ENCODE assay signal across 1 cellular context in the genomic region with DNA sequence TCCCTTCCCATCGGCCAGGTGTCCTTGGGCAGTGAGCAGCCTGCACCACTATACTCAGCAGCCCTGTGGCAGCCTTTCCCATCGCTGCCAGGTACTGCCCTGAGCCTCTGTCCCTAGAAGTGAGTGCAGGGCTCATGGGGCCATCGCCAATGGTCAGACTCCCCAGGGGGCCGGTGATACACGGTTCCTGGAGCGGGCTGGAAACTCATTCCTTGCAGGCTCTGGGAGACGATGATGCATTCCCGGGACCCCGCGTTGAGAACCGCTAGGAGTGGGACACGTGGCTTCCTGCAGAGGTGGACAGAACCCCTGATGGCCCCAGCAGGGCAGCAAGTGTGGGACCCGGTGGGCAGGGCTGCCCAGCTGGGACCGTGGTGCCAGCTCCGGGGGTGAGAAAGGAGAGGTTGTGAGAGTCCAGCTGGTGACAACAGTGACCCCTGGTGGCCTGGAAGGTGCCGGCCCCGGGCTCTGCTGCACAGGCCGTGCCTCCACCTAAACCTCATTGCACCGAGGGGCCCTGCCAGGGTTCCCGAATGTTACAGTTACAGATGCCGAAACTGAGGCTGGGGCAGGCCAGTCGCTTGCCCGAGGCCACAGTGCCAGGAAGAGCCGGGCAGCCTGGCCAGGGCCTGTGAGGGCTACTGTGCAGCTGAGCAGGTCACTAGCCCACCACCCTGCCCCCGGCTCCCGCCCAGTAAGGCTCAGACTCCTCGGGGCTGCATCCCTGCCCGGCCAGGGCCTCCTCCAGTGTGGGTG.
TF ChIP-seq lines count a peak whose summit lies in the region.

No MANE protein-coding gene starts in this region.

TF ChIP-seq in H1, 55 proteins besides CTCF, POLR2A, EP300 and RAD21:
- TF ChIP-seq GABPA (IDR thresholded peaks at IDR 0.05; ENCODE audit: borderline replicate concordance, insufficient read depth, low read length), result peak; percentile 75; the same call in 1 of the 2 replicates
- TF ChIP-seq HDAC2 (IDR thresholded peaks at IDR 0.05; ENCODE audit: borderline replicate concordance in 1 of 2, low read depth in 2 of 2, low read length in 2 of 2), result no peak
- TF ChIP-seq YY1 (IDR thresholded peaks at IDR 0.05; ENCODE audit: low read depth, low read length), result 0 out of 2 replicates have a peak, but pooled peaks have one; percentile 30
